In genomic region chr11:65636108-65636809, GRCh38 we compare ENCODE assay signal across 18 cellular contexts.
"Had no signal": no experiment of that assay in that cellular context is flagged by ENCODE, and none has a peak within 500 bp of the region (broad histone marks: within the 10 kb centered on the region; RNA-seq: fewer than 3 reads in every experiment).

No MANE protein-coding gene starts in this region.

- DNase-seq: activated CD4-positive, alpha-beta memory T cell treated with anti-CD3 and anti-CD28 coated beads for 36 hours; activated CD8-positive, alpha-beta memory T cell treated with anti-CD3 and anti-CD28 coated beads, Interleukin-2, amount 10 ng/mL, durations not matched to agents 7 days and 5 days; activated gamma-delta T cell; activated T-cell treated with anti-CD3 and anti-CD28 coated beads, Interleukin-2, amount 50 U/mL, for 72 hours; effector CD4-positive, alpha-beta T cell; foreskin fibroblast; glutamatergic neuron; left colon; retina; stimulated activated CD4-positive, alpha-beta T cell treated with anti-CD3 and anti-CD28 coated beads, Interleukin-2, amount 100 ng/mL, for 48 hours had no signal

- H3K4me3 ChIP-seq: coronary artery, lung, neural progenitor cell, tibial nerve had no signal

- H3K36me3 ChIP-seq: neural progenitor cell had no signal

- ATAC-seq: activated CD8-positive, alpha-beta memory T cell treated with anti-CD3 and anti-CD28 coated beads, Interleukin-2, amount 10 ng/mL, durations not matched to agents 7 days and 5 days; activated naive CD4-positive, alpha-beta T cell treated with anti-CD3 and anti-CD28 coated beads, Interleukin-2, amount 50 U/mL, for 72 hours; activated T-cell treated with anti-CD3 and anti-CD28 coated beads, Interleukin-2, amount 50 U/mL, for 72 hours; left colon; stimulated activated memory B cell treated with anti-CD40 and anti-IgM and Interleukin-4, amounts not matched to agents 10 μg/mL and 1 μg/mL and 100 μg/mL, for 72 hours had no signal

- H3K27me3 Mint-ChIP-seq: activated CD4-positive, alpha-beta memory T cell treated with anti-CD3 and anti-CD28 coated beads for 36 hours; activated CD8-positive, alpha-beta memory T cell treated with anti-CD3 and anti-CD28 coated beads, Interleukin-2, amount 10 ng/mL, durations not matched to agents 7 days and 5 days; stimulated activated memory B cell treated with anti-CD40 and anti-IgM and Interleukin-4, amounts not matched to agents 10 μg/mL and 1 μg/mL and 100 μg/mL, for 72 hours had no signal

- H3K27me3 ChIP-seq: neural progenitor cell, tibial nerve had no signal

- H3K9me3 Mint-ChIP-seq: activated CD4-positive, alpha-beta memory T cell treated with anti-CD3 and anti-CD28 coated beads for 36 hours; activated naive CD4-positive, alpha-beta T cell treated with anti-CD3 and anti-CD28 coated beads, Interleukin-2, amount 50 U/mL, for 72 hours; activated T-cell treated with anti-CD3 and anti-CD28 coated beads, Interleukin-2, amount 50 U/mL, for 72 hours; mesothelial cell of epicardium; neural progenitor cell; stimulated activated memory B cell treated with anti-CD40 and anti-IgM and Interleukin-4, amounts not matched to agents 10 μg/mL and 1 μg/mL and 100 μg/mL, for 72 hours had no signal

- H3K27ac Mint-ChIP-seq: activated T-cell treated with anti-CD3 and anti-CD28 coated beads, Interleukin-2, amount 50 U/mL, for 72 hours; mesothelial cell of epicardium; neural progenitor cell had no signal

- H3K27ac ChIP-seq: coronary artery, neural progenitor cell, parathyroid adenoma had no signal

- H3K4me3 Mint-ChIP-seq: activated CD8-positive, alpha-beta memory T cell treated with anti-CD3 and anti-CD28 coated beads, Interleukin-2, amount 10 ng/mL, durations not matched to agents 7 days and 5 days; neural progenitor cell; stimulated activated memory B cell treated with anti-CD40 and anti-IgM and Interleukin-4, amounts not matched to agents 10 μg/mL and 1 μg/mL and 100 μg/mL, for 72 hours had no signal

- H3K9me3 ChIP-seq: tibial nerve had no signal

- H3K4me1 ChIP-seq: parathyroid adenoma had no signal
